Comparison of ENCODE assay signal across 1 cellular context in the genomic region with DNA sequence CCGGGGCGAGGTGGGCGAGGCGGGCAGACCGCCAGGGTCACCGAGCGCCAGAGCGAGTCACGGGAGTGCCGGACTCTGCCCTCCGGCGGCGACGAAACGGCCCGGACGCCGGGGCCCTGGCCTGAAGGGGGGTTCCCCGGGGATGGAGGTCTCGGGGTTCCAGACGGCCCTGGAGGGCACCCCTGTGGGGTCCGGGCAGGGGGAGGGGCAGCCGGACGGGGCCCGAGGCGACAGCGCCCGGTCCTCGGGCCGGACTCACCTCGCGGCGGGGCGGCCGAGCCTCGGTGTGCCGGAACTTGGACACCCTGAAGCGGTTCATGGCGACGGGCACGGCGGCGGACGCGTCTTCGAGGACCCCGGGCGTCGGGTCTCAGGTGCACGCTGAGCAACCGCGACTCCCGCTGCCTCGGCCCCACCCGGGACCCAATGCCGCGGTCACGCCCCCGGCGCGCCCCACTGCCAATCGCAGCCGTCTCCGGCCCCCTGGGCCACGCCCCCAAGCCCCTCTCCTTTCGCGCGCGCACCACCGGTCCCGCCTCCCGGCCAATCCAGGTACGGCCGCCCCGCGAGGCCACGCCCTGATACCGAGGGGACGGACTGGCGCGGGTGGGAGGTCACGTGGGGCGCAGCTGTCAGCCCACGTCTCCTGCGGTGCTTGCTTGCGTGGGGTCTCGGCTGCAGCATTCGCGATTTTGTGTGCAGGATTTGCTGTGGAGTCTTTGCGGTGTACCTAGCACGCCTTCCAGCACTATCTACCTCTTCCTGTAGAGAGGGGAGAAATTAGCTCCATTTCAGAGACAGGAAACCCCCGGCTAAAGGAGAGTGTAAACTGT.
TF ChIP-seq lines count a peak whose summit lies in the region.

A gene (minus strand): TSS at position 397 of the 833 bp plus-strand sequence. CDS start 78 bp downstream, at position 319.

TF ChIP-seq in HepG2, 621 proteins besides CTCF, POLR2A, EP300 and RAD21 (continued from another document and continues in another):
- TF ChIP-seq, protein P1, sequence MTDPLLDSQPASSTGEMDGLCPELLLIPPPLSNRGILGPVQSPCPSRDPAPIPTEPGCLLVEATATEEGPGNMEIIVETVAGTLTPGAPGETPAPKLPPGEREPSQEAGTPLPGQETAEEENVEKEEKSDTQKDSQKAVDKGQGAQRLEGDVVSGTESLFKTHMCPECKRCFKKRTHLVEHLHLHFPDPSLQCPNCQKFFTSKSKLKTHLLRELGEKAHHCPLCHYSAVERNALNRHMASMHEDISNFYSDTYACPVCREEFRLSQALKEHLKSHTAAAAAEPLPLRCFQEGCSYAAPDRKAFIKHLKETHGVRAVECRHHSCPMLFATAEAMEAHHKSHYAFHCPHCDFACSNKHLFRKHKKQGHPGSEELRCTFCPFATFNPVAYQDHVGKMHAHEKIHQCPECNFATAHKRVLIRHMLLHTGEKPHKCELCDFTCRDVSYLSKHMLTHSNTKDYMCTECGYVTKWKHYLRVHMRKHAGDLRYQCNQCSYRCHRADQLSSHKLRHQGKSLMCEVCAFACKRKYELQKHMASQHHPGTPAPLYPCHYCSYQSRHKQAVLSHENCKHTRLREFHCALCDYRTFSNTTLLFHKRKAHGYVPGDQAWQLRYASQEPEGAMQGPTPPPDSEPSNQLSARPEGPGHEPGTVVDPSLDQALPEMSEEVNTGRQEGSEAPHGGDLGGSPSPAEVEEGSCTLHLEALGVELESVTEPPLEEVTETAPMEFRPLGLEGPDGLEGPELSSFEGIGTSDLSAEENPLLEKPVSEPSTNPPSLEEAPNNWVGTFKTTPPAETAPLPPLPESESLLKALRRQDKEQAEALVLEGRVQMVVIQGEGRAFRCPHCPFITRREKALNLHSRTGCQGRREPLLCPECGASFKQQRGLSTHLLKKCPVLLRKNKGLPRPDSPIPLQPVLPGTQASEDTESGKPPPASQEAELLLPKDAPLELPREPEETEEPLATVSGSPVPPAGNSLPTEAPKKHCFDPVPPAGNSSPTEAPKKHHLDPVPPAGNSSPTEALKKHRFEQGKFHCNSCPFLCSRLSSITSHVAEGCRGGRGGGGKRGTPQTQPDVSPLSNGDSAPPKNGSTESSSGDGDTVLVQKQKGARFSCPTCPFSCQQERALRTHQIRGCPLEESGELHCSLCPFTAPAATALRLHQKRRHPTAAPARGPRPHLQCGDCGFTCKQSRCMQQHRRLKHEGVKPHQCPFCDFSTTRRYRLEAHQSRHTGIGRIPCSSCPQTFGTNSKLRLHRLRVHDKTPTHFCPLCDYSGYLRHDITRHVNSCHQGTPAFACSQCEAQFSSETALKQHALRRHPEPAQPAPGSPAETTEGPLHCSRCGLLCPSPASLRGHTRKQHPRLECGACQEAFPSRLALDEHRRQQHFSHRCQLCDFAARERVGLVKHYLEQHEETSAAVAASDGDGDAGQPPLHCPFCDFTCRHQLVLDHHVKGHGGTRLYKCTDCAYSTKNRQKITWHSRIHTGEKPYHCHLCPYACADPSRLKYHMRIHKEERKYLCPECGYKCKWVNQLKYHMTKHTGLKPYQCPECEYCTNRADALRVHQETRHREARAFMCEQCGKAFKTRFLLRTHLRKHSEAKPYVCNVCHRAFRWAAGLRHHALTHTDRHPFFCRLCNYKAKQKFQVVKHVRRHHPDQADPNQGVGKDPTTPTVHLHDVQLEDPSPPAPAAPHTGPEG (CRISPR knock-in tag; IDR thresholded peaks at IDR 0.05): no peak
- TF ChIP-seq, protein P2, sequence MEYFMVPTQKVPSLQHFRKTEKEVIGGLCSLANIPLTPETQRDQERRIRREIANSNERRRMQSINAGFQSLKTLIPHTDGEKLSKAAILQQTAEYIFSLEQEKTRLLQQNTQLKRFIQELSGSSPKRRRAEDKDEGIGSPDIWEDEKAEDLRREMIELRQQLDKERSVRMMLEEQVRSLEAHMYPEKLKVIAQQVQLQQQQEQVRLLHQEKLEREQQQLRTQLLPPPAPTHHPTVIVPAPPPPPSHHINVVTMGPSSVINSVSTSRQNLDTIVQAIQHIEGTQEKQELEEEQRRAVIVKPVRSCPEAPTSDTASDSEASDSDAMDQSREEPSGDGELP (IDR thresholded peaks at IDR 0.05; ENCODE audit: borderline replicate concordance, low read depth): peak; percentile 73; the same call in 1 of the 2 replicates
- TF ChIP-seq DNMT3B (CRISPR knock-in tag; conservative IDR thresholded peaks at IDR 0.05): 0 out of 2 replicates have a peak, but pooled peaks have one; percentile 64
- no peak for TF ChIP-seq ZNF569 (CRISPR knock-in tag; IDR thresholded peaks at IDR 0.05; ENCODE audit: borderline replicate concordance)
- TF ChIP-seq ZNF605 (CRISPR knock-in tag; IDR thresholded peaks at IDR 0.05): 0 out of 2 replicates have a peak, but pooled peaks have one; percentile 65
- TF ChIP-seq ZSCAN22 (CRISPR knock-in tag; IDR thresholded peaks at IDR 0.05): no peak
- TF ChIP-seq, protein P3, sequence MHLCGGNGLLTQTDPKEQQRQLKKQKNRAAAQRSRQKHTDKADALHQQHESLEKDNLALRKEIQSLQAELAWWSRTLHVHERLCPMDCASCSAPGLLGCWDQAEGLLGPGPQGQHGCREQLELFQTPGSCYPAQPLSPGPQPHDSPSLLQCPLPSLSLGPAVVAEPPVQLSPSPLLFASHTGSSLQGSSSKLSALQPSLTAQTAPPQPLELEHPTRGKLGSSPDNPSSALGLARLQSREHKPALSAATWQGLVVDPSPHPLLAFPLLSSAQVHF (CRISPR knock-in tag; IDR thresholded peaks at IDR 0.05): no peak
- TF ChIP-seq NAIF1 (CRISPR knock-in tag; IDR thresholded peaks at IDR 0.05; ENCODE audit: borderline replicate concordance): no peak
- TF ChIP-seq ZNF12 (CRISPR knock-in tag; IDR thresholded peaks at IDR 0.05): no peak
- no peak for TF ChIP-seq ZNF841 (CRISPR knock-in tag; IDR thresholded peaks at IDR 0.05; ENCODE audit: borderline replicate concordance)
- 0 out of 2 replicates have a peak, but pooled peaks have one; percentile 26 for TF ChIP-seq ZNF788 (CRISPR knock-in tag; IDR thresholded peaks at IDR 0.05; ENCODE audit: borderline replicate concordance)
- TF ChIP-seq ZBTB21 (CRISPR knock-in tag; IDR thresholded peaks at IDR 0.05): no peak
- TF ChIP-seq, protein P4, sequence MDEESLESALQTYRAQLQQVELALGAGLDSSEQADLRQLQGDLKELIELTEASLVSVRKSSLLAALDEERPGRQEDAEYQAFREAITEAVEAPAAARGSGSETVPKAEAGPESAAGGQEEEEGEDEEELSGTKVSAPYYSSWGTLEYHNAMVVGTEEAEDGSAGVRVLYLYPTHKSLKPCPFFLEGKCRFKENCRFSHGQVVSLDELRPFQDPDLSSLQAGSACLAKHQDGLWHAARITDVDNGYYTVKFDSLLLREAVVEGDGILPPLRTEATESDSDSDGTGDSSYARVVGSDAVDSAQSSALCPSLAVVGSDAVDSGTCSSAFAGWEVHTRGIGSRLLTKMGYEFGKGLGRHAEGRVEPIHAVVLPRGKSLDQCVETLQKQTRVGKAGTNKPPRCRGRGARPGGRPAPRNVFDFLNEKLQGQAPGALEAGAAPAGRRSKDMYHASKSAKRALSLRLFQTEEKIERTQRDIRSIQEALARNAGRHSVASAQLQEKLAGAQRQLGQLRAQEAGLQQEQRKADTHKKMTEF (CRISPR knock-in tag; IDR thresholded peaks at IDR 0.05): peak; percentile 48; the same call in 1 of the 2 replicates
- TF ChIP-seq ZNF607 (CRISPR knock-in tag; IDR thresholded peaks at IDR 0.05; ENCODE audit: borderline replicate concordance): 0 out of 2 replicates have a peak, but pooled peaks have one; percentile 28
- TF ChIP-seq, protein P5, sequence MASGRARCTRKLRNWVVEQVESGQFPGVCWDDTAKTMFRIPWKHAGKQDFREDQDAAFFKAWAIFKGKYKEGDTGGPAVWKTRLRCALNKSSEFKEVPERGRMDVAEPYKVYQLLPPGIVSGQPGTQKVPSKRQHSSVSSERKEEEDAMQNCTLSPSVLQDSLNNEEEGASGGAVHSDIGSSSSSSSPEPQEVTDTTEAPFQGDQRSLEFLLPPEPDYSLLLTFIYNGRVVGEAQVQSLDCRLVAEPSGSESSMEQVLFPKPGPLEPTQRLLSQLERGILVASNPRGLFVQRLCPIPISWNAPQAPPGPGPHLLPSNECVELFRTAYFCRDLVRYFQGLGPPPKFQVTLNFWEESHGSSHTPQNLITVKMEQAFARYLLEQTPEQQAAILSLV (CRISPR knock-in tag; IDR thresholded peaks at IDR 0.05; ENCODE audit: borderline replicate concordance): 0 out of 2 replicates have a peak, but pooled peaks have one; percentile 48
- no peak for TF ChIP-seq ZNF136 (CRISPR knock-in tag; IDR thresholded peaks at IDR 0.05; ENCODE audit: low read depth)
- no peak for TF ChIP-seq ZNF619 (CRISPR knock-in tag; IDR thresholded peaks at IDR 0.05)
- TF ChIP-seq FIP1L1 (IDR thresholded peaks at IDR 0.05; ENCODE audit: borderline replicate concordance, insufficient read depth, low read depth, low read length): no peak
- no peak for TF ChIP-seq SCMH1 (CRISPR knock-in tag; IDR thresholded peaks at IDR 0.05; ENCODE audit: borderline replicate concordance)
- TF ChIP-seq ZNF563 (CRISPR knock-in tag; IDR thresholded peaks at IDR 0.05): peak; percentile 86; the same call in 1 of the 2 replicates
- TF ChIP-seq, protein P6, sequence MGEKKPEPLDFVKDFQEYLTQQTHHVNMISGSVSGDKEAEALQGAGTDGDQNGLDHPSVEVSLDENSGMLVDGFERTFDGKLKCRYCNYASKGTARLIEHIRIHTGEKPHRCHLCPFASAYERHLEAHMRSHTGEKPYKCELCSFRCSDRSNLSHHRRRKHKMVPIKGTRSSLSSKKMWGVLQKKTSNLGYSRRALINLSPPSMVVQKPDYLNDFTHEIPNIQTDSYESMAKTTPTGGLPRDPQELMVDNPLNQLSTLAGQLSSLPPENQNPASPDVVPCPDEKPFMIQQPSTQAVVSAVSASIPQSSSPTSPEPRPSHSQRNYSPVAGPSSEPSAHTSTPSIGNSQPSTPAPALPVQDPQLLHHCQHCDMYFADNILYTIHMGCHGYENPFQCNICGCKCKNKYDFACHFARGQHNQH (CRISPR knock-in tag; IDR thresholded peaks at IDR 0.05): no peak; the same call in 1 of the 2 replicates
- peak; percentile 91 for TF ChIP-seq ZNF777 (CRISPR knock-in tag; IDR thresholded peaks at IDR 0.05)
- TF ChIP-seq, protein P7, sequence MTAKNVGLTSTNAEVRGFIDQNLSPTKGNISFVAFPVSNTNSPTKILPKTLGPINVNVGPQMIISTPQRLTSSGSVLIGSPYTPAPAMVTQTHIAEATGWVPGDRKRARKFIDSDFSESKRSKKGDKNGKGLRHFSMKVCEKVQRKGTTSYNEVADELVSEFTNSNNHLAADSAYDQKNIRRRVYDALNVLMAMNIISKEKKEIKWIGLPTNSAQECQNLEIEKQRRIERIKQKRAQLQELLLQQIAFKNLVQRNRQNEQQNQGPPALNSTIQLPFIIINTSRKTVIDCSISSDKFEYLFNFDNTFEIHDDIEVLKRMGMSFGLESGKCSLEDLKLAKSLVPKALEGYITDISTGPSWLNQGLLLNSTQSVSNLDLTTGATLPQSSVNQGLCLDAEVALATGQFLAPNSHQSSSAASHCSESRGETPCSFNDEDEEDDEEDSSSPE (CRISPR knock-in tag; IDR thresholded peaks at IDR 0.05): peak; percentile 87
- no peak for TF ChIP-seq HOXA7 (CRISPR knock-in tag; IDR thresholded peaks at IDR 0.05)
- no peak for TF ChIP-seq ZKSCAN1 (IDR thresholded peaks at IDR 0.05; ENCODE audit: low read length)
- peak; percentile 73 for TF ChIP-seq SALL1 (CRISPR knock-in tag; IDR thresholded peaks at IDR 0.05)
- TF ChIP-seq ZNF10 (CRISPR knock-in tag; IDR thresholded peaks at IDR 0.05; ENCODE audit: borderline replicate concordance, low read depth): no peak
- TF ChIP-seq, protein P8, sequence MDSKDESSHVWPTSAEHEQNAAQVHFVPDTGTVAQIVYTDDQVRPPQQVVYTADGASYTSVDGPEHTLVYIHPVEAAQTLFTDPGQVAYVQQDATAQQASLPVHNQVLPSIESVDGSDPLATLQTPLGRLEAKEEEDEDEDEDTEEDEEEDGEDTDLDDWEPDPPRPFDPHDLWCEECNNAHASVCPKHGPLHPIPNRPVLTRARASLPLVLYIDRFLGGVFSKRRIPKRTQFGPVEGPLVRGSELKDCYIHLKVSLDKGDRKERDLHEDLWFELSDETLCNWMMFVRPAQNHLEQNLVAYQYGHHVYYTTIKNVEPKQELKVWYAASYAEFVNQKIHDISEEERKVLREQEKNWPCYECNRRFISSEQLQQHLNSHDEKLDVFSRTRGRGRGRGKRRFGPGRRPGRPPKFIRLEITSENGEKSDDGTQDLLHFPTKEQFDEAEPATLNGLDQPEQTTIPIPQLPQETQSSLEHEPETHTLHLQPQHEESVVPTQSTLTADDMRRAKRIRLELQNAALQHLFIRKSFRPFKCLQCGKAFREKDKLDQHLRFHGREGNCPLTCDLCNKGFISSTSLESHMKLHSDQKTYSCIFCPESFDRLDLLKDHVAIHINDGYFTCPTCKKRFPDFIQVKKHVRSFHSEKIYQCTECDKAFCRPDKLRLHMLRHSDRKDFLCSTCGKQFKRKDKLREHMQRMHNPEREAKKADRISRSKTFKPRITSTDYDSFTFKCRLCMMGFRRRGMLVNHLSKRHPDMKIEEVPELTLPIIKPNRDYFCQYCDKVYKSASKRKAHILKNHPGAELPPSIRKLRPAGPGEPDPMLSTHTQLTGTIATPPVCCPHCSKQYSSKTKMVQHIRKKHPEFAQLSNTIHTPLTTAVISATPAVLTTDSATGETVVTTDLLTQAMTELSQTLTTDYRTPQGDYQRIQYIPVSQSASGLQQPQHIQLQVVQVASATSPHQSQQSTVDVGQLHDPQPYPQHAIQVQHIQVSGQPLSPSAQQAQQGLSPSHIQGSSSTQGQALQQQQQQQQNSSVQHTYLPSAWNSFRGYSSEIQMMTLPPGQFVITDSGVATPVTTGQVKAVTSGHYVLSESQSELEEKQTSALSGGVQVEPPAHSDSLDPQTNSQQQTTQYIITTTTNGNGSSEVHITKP (CRISPR knock-in tag; IDR thresholded peaks at IDR 0.05; ENCODE audit: low read depth): 0 out of 2 replicates have a peak, but pooled peaks have one; percentile 25
- peak; percentile 53 for TF ChIP-seq YY1 (IDR thresholded peaks at IDR 0.05; ENCODE audit: insufficient read depth, insufficient replicate concordance, low read depth, low read length)
- TF ChIP-seq ZNF724P (CRISPR knock-in tag; IDR thresholded peaks at IDR 0.05; ENCODE audit: borderline replicate concordance): 0 out of 2 replicates have a peak, but pooled peaks have one; percentile 41
- no peak for TF ChIP-seq MBNL3 (CRISPR knock-in tag; conservative IDR thresholded peaks at IDR 0.05)
- no peak for TF ChIP-seq CENPT (CRISPR knock-in tag; IDR thresholded peaks at IDR 0.05; ENCODE audit: low read depth)
- TF ChIP-seq SP4 (CRISPR knock-in tag; IDR thresholded peaks at IDR 0.05): peak; percentile 99
- TF ChIP-seq ZSCAN21 (CRISPR knock-in tag; IDR thresholded peaks at IDR 0.05; ENCODE audit: borderline replicate concordance): 0 out of 2 replicates have a peak, but pooled peaks have one; percentile 24
